Comparison of ENCODE assay signal across 2 cellular contexts in the genomic region with DNA sequence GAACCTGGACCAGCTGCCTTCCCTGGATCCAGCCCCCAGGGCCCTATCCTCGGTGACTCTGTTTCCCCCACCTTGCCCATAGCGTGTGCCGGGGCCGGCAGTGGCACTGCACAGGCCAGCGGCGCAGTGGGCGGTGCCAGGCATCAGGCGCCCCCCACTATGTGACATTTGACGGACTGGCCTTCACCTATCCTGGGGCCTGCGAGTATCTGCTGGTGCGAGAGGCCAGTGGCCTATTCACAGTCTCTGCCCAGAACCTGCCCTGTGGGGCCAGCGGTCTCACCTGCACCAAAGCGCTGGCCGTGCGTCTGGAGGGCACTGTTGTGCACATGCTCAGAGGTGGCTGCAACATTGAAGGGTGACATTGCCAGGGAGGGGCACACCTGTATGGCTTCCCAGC.
TF ChIP-seq lines count a peak whose summit lies in the region.

No MANE protein-coding gene starts in this region.

TF ChIP-seq in K562, 482 proteins besides CTCF, POLR2A, EP300 and RAD21 (continues in another document):
- no peak for TF ChIP-seq TAF1 (IDR thresholded peaks at IDR 0.05; ENCODE audit: control insufficient read depth, extremely low read depth, insufficient read depth, low read length, severe bottlenecking)
- no peak for TF ChIP-seq CAMTA2 (CRISPR knock-in tag; conservative IDR thresholded peaks at IDR 0.05)
- TF ChIP-seq STAT5A (IDR thresholded peaks at IDR 0.05; ENCODE audit: borderline replicate concordance, low read length), result no peak
- no peak for TF ChIP-seq ZBTB8A (IDR thresholded peaks at IDR 0.05; ENCODE audit: partially characterized antibody)
- TF ChIP-seq FIP1L1 (IDR thresholded peaks at IDR 0.05; ENCODE audit: low read depth, low read length, poor library complexity, severe bottlenecking), result no peak
- TF ChIP-seq RBFOX2 (IDR thresholded peaks at IDR 0.05; ENCODE audit: low read depth, low read length), result 0 out of 2 replicates have a peak, but pooled peaks have one; percentile 13
- TF ChIP-seq FOXP4 (CRISPR knock-in tag; IDR thresholded peaks at IDR 0.05; ENCODE audit: borderline replicate concordance), result 0 out of 2 replicates have a peak, but pooled peaks have one; percentile 31
- no peak for TF ChIP-seq CBX3 (IDR thresholded peaks at IDR 0.05; ENCODE audit: borderline replicate concordance in 1 of 2, low read length in 2 of 2)
- no peak for TF ChIP-seq BDP1 (IDR thresholded peaks at IDR 0.05; ENCODE audit: insufficient read depth, insufficient read length)
- TF ChIP-seq ZNF175 (CRISPR knock-in tag; IDR thresholded peaks at IDR 0.05; ENCODE audit: low read depth), result no peak
- no peak for TF ChIP-seq CC2D1A (IDR thresholded peaks at IDR 0.05)
- TF ChIP-seq HIVEP1 (CRISPR knock-in tag; IDR thresholded peaks at IDR 0.05), result no peak
- TF ChIP-seq, protein P1, sequence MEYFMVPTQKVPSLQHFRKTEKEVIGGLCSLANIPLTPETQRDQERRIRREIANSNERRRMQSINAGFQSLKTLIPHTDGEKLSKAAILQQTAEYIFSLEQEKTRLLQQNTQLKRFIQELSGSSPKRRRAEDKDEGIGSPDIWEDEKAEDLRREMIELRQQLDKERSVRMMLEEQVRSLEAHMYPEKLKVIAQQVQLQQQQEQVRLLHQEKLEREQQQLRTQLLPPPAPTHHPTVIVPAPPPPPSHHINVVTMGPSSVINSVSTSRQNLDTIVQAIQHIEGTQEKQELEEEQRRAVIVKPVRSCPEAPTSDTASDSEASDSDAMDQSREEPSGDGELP (CRISPR knock-in tag; IDR thresholded peaks at IDR 0.05; ENCODE audit: borderline replicate concordance), result peak; percentile 46; the same call in 1 of the 2 replicates
- TF ChIP-seq, protein P2, sequence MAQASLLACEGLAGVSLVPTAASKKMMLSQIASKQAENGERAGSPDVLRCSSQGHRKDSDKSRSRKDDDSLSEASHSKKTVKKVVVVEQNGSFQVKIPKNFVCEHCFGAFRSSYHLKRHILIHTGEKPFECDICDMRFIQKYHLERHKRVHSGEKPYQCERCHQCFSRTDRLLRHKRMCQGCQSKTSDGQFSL (CRISPR knock-in tag; IDR thresholded peaks at IDR 0.05), result 0 out of 2 replicates have a peak, but pooled peaks have one; percentile 38
- TF ChIP-seq, protein P2 (tag; IDR thresholded peaks at IDR 0.05), result no peak
- TF ChIP-seq TAL1 (IDR thresholded peaks at IDR 0.05), result no peak
- TF ChIP-seq CUX1 (CRISPR knock-in tag; IDR thresholded peaks at IDR 0.05), result no peak
- TF ChIP-seq FOXA1 (IDR thresholded peaks at IDR 0.05; ENCODE audit: borderline replicate concordance), result no peak
- 0 out of 2 replicates have a peak, but pooled peaks have one; percentile 4 for TF ChIP-seq NR2C2 (CRISPR knock-in tag; IDR thresholded peaks at IDR 0.05)
- TF ChIP-seq NR2C2 (tag; IDR thresholded peaks at IDR 0.05), result no peak
- no peak for TF ChIP-seq KLF16 (IDR thresholded peaks at IDR 0.05)
- TF ChIP-seq RBBP5 (IDR thresholded peaks at IDR 0.05; ENCODE audit: borderline replicate concordance, insufficient read depth, low read length, poor library complexity, severe bottlenecking), result no peak
- TF ChIP-seq NUFIP1 (IDR thresholded peaks at IDR 0.05; ENCODE audit: partially characterized antibody), result no peak

TF ChIP-seq in H1, 55 proteins besides CTCF, POLR2A, EP300 and RAD21:
- TF ChIP-seq CBX5 (IDR thresholded peaks at IDR 0.05; ENCODE audit: low read depth, low read length) (no peak), YY1 (IDR thresholded peaks at IDR 0.05; ENCODE audit: low read depth, low read length) (no peak), GTF2F1 (IDR thresholded peaks at IDR 0.05; ENCODE audit: borderline replicate concordance, low read depth, low read length) (no peak), EGR1 (IDR thresholded peaks at IDR 0.05; ENCODE audit: borderline replicate concordance, low read depth, low read length) (no peak)
